ENCODE assay signal across 8 cellular contexts in genomic region chr1:155167166-155168104, GRCh38. TPM values are rescaled to one million over a fixed set of nuclear protein-coding genes. Genes with fewer than 3 reads are reported as not detected.
DNase-seq lines count a peak whose midpoint lies in the region; ATAC-seq and TF ChIP-seq lines count a peak whose summit lies in the region.

No MANE protein-coding gene starts in this region.

- peak; percentile 89 for TF ChIP-seq CTCF in colonic mucosa (IDR thresholded peaks at IDR 0.05)

- H3K27me3 ChIP-seq in colonic mucosa (no peaks in the 10 kb centered on the region), layer of hippocampus (ENCODE audit: control insufficient read depth, insufficient read depth, low read length) (no peaks in the 10 kb centered on the region)

- ATAC-seq in HG03196 (IDR thresholded peaks at IDR 0.05; ENCODE audit: unreplicated experiment) (peak; percentile 48), GM19328 (IDR thresholded peaks at IDR 0.05; ENCODE audit: unreplicated experiment) (no peak)

- no peaks in the 10 kb centered on the region for H3K9me3 ChIP-seq in colonic mucosa

- no peak overlapping the region for H3K4me3 ChIP-seq in colonic mucosa

- H3K27ac ChIP-seq in colonic mucosa, result no peak overlapping the region
- H3K27ac ChIP-seq in layer of hippocampus (ENCODE audit: low read depth, low read length), result peak overlapping the region; percentile 85

- intact Hi-C loops in colonic mucosa (cut with DNase I), result loop anchor here (1.0 kb wide), 1 partner anchor 76 kb away; no protein-coding TSS in a partner anchor

- peak; percentile 89 for DNase-seq in D341Med (ENCODE audit: low spot score)
- peak; percentile 96 to 99 for DNase-seq in NCI-H526 (lab: John Stamatoyannopoulos, UW)
- DNase-seq in activated CD4-positive, alpha-beta T cell treated with anti-CD3 and anti-CD28 coated beads for 48 hours, result peak; percentile 93
- peak; percentile 93 for DNase-seq in colonic mucosa
- DNase-seq in stimulated activated CD4-positive, alpha-beta T cell treated with anti-CD3 and anti-CD28 coated beads, Interleukin-1b, Interleukin-23, amount 100 ng/mL, for 48 hours, result peak; percentile 86

- H3K36me3 ChIP-seq in colonic mucosa, result peaks cover 7% of the 10 kb centered on the region

- peaks cover 13% of the 10 kb centered on the region for H3K4me1 ChIP-seq in colonic mucosa

- peak overlapping the region in 1 of 2 donors; percentile 70 for H3K9ac ChIP-seq in colonic mucosa (ENCODE audit: low read depth in 2 of 2, low read length in 2 of 2)

RNA-seq across cellular contexts. Expression of gene KRTCAP2, which starts 5.7 kb away (rescaled TPM):
- 100 to 1,000 TPM; 140 to 172 TPM for total RNA-seq in colonic mucosa

RNA-seq across cellular contexts. Expression of gene TRIM46, which starts 6.2 kb away (rescaled TPM):
- total RNA-seq in colonic mucosa, result under 1 TPM; 0.10 to 0.19 TPM

RNA-seq across cellular contexts. Expression of gene DPM3, which starts 27.1 kb away (rescaled TPM):
- 100 to 1,000 TPM; 149 to 182 TPM for total RNA-seq in colonic mucosa

RNA-seq across cellular contexts. Expression of gene SLC50A1, which starts 31.8 kb away (rescaled TPM):
- total RNA-seq in colonic mucosa, result 100 to 1,000 TPM; 102 to 130 TPM

RNA-seq across cellular contexts. Expression of gene EFNA1, which starts 39.8 kb away (rescaled TPM):
- total RNA-seq in colonic mucosa, result 100 to 1,000 TPM in 1 of 2 donors, 10 to 100 TPM in 1; 61.3 to 125 TPM
